Comparison of ENCODE assay signal across 20 cellular contexts in the genomic region with DNA sequence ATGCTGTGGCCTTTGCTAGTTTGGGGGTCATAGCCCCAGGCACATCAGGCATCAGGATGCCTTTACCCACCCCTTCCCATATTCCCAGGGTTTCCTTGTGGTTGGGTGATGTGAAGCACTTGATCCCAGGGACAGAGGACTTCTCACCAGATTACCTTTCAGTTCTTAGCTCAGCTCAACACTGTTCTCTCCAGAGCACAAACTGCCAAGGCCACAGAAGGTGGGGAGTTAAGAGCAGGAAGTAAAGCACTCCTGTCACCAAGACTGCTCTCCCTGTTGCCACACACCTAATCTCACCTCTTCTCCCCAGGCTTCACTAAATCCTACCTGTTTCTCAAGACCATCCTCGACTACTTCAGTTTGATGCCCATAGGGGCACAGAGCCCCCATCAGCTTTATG. TPM values are rescaled to one million over a fixed set of nuclear protein-coding genes. Genes with fewer than 3 reads are reported as not detected.
"Had no signal": no experiment of that assay in that cellular context is flagged by ENCODE, and none has a peak within 500 bp of the region (broad histone marks: within the 10 kb centered on the region; RNA-seq: fewer than 3 reads in every experiment).

No MANE protein-coding gene starts in this region.

- ATAC-seq: foreskin keratinocyte; left lobe of liver; lower lobe of right lung; naive thymus-derived CD8-positive, alpha-beta T cell; psoas muscle; stimulated activated naive B cell treated with anti-CD40 and anti-IgM and Interleukin-4, amounts not matched to agents 10 μg/mL and 1 μg/mL and 100 μg/mL, for 72 hours; stimulated activated naive CD8-positive, alpha-beta T cell treated with anti-CD3 and anti-CD28 coated beads, Interleukin-15, amount 100 ng/mL, for 72 hours had no signal

- DNase-seq: effector memory CD4-positive, alpha-beta T cell; foreskin keratinocyte; hippocampal formation; kidney glomerular epithelial cell; lower lobe of right lung; mesendoderm; naive thymus-derived CD8-positive, alpha-beta T cell; psoas muscle; retina; sigmoid colon; stimulated activated CD4-positive, alpha-beta T cell treated with anti-CD3 and anti-CD28 coated beads, Interleukin-2, amount 100 ng/mL, for 24 hours; stimulated activated CD4-positive, alpha-beta T cell treated with anti-CD3 and anti-CD28 coated beads, Interleukin-4, amount 100 ng/mL, for 4 hours; stimulated activated naive B cell treated with anti-CD40 and anti-IgM and Interleukin-4, amounts not matched to agents 10 μg/mL and 1 μg/mL and 100 μg/mL, for 72 hours; stimulated activated naive CD8-positive, alpha-beta T cell treated with anti-CD3 and anti-CD28 coated beads, Interleukin-15, amount 100 ng/mL, for 72 hours; transverse colon had no signal

- H3K27ac ChIP-seq: epithelial cell of prostate, foreskin keratinocyte, lower lobe of right lung, neutrophil, psoas muscle, sigmoid colon, skin epidermis, thoracic aorta, transverse colon had no signal

- H3K9me3 ChIP-seq: neutrophil, psoas muscle, thoracic aorta had no signal

- H3K4me1 ChIP-seq: lower lobe of right lung, psoas muscle, sigmoid colon, transverse colon had no signal

- H3K36me3 ChIP-seq: lower lobe of right lung, neutrophil, sigmoid colon, thoracic aorta, transverse colon had no signal

- H3K4me3 ChIP-seq: lower lobe of right lung, psoas muscle, sigmoid colon, skin epidermis, thoracic aorta, transverse colon had no signal

- H3K27me3 ChIP-seq: foreskin keratinocyte, sigmoid colon, transverse colon had no signal

RNA-seq across cellular contexts. Expression of a gene that starts 25.9 kb away (rescaled TPM):
- total RNA-seq: naive thymus-derived CD8-positive, alpha-beta T cell had no signal
- polyA plus RNA-seq: naive thymus-derived CD8-positive, alpha-beta T cell had no signal
